Comparison of ENCODE assay signal across 8 cellular contexts in genomic region chr16:4766875-4767628, GRCh38. TPM values are rescaled to one million over a fixed set of nuclear protein-coding genes. Genes with fewer than 3 reads are reported as not detected.
A peak's percentile ranks its signal among the peaks of the same experiment; 100 is the strongest.
DNase-seq lines count a peak whose midpoint lies in the region; ATAC-seq and TF ChIP-seq lines count a peak whose summit lies in the region.

ZNF500 (minus strand) TSS chr16:4767162; CDS start chr16:4765978, 1,184 bp downstream.

- no peaks in the 10 kb centered on the region for H3K9me3 ChIP-seq in testis

- intact Hi-C loops in testis (cut with DNase I; ENCODE audit: low total_unique reads) = loop anchor here (10.0 kb wide), 1 partner anchor 162 kb away; no protein-coding TSS in a partner anchor

- TF ChIP-seq CTCF in omental fat pad (IDR thresholded peaks at IDR 0.05) (no peak), testis (IDR thresholded peaks at IDR 0.05) (no peak)

- DNase-seq in NCI-H1105 (lab: John Stamatoyannopoulos, UW) = peak; percentile 81
- DNase-seq in SKM-1 (lab: John Stamatoyannopoulos, UW; ENCODE audit: unreplicated experiment) = peak; percentile 86
- peak; percentile 95 to 98 for DNase-seq in activated naive CD4-positive, alpha-beta T cell treated with anti-CD3 and anti-CD28 coated beads, Interleukin-2, amount 50 U/mL, for 72 hours (ENCODE audit: low spot score in 2 of 2)
- peak; percentile 91 for DNase-seq in glomerular visceral epithelial cell (ENCODE audit: extremely low spot score)
- DNase-seq in omental fat pad (ENCODE audit: low spot score) = peak; percentile 99
- DNase-seq in testis = peak; percentile 99

- peaks cover 19% of the 10 kb centered on the region for H3K4me1 ChIP-seq in testis

- H3K9me3 Mint-ChIP-seq in activated naive CD4-positive, alpha-beta T cell treated with anti-CD3 and anti-CD28 coated beads, Interleukin-2, amount 50 U/mL, for 72 hours = no peaks in the 10 kb centered on the region

- peak within 1 kb of the TSS; percentile 87 to 96 for H3K27ac ChIP-seq in testis

- no peaks in the 10 kb centered on the region for H3K36me3 ChIP-seq in testis (ENCODE audit: low read depth, missing control alignments)

- H3K27me3 ChIP-seq in testis = no peaks in the 10 kb centered on the region

- TF ChIP-seq POLR2A in GM10847 (IDR thresholded peaks at IDR 0.05; ENCODE audit: extremely low read depth, insufficient read length) (peak; percentile 64), testis (IDR thresholded peaks at IDR 0.05) (no peak)

- 3 to 5% methylated on average over 18 to 63 of the region's 72 CpGs for WGBS in testis, 2 donors

- peak within 1 kb of the TSS; percentile 89 to 96 for H3K27ac Mint-ChIP-seq in activated naive CD4-positive, alpha-beta T cell treated with anti-CD3 and anti-CD28 coated beads, Interleukin-2, amount 50 U/mL, for 72 hours

- peak; percentile 85 for ATAC-seq in HG02642 (IDR thresholded peaks at IDR 0.05; ENCODE audit: poor library complexity, unreplicated experiment)
- ATAC-seq in activated naive CD4-positive, alpha-beta T cell treated with anti-CD3 and anti-CD28 coated beads, Interleukin-2, amount 50 U/mL, for 72 hours = peak; percentile 86 to 94
- peak; percentile 97 for ATAC-seq in omental fat pad (ENCODE audit: low FRiP score)

- peak within 1 kb of the TSS; percentile 94 to 99 for H3K4me3 ChIP-seq in testis

- H3K36me3 Mint-ChIP-seq in activated naive CD4-positive, alpha-beta T cell treated with anti-CD3 and anti-CD28 coated beads, Interleukin-2, amount 50 U/mL, for 72 hours = peaks cover 0 to 6% of the 10 kb centered on the region in 2 donors

RNA-seq across cellular contexts. Expression of gene ZNF500, which starts in this region (rescaled TPM):
- total RNA-seq in activated naive CD4-positive, alpha-beta T cell treated with anti-CD3 and anti-CD28 coated beads, Interleukin-2, amount 50 U/mL, for 72 hours = 10 to 100 TPM; 10.2 to 12.2 TPM
- total RNA-seq in omental fat pad (10 to 100 TPM in 2 of 4 donors, 1 to 10 TPM in 2; 8.9 to 18.6 (median 10.9) TPM), testis (10 to 100 TPM; 24.3 to 24.9 TPM)
- polyA plus RNA-seq in testis (ENCODE audit: insufficient read depth, low read depth, low replicate concordance) = 12.5 TPM

Comparison
In these comparisons a context has a peak if more than half of its experiments do, and no peak if none do; other contexts are left out.
1. Peak in every context shown above with its lines: DNase-seq, ATAC-seq, H3K4me3 ChIP-seq and H3K27ac ChIP-seq.